22 cellular contexts compared by ENCODE assay signal in the genomic region with DNA sequence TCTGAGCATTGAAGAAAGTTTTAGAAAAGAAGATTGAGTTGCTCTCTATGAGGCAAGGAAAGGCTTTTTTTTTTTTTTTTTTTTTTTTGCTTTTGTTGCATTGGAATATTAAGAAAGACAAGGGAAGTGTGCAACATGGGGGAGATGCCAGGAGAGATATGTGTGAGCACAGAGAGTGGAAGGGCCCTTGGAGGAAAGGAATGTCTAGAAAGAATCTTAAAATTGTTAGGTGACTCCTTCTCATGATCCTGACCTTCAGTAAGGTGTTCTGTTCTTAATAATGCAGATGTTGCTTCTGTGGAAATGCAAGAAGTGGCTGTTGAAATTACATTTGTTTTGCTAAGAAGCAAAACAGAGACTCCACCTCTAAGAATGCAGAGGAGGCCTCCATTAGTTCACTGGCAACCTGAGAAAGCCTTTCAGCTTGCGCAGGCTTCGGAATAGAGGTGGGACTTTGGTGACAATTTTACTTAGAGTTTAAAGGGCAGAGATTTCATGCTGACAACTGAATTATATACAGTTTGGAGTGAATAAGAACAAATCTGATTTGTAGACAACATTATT.
A peak's percentile ranks its signal among the peaks of the same experiment; 100 is the strongest.
DNase-seq lines count a peak whose midpoint lies in the region; ATAC-seq, FAIRE-seq and TF ChIP-seq lines count a peak whose summit lies in the region.
"Had no signal": no experiment of that assay in that cellular context is flagged by ENCODE, and none has a peak within 500 bp of the region (broad histone marks: within the 10 kb centered on the region; RNA-seq: fewer than 3 reads in every experiment).

No MANE protein-coding gene starts in this region.

- H2BK20ac ChIP-seq in H9 (ENCODE audit: low read depth, low read length, poor library complexity, severe bottlenecking), result no peak overlapping the region

- H3T11ph ChIP-seq in H9 (ENCODE audit: low read length), result no peak overlapping the region

- TF ChIP-seq CTCF in H9 (conservative IDR thresholded peaks at IDR 0.05) (no peak), WTC11 (IDR thresholded peaks at IDR 0.05) (no peak), smooth muscle cell (IDR thresholded peaks at IDR 0.05; ENCODE audit: borderline replicate concordance, insufficient read depth, poor library complexity, severe bottlenecking) (no peak), ovary (IDR thresholded peaks at IDR 0.05) (no peak)

- no peak overlapping the region for H3K4me3 ChIP-seq in iPS DF 6.9 (ENCODE audit: low read length)
- no peak overlapping the region for H3K4me3 ChIP-seq in smooth muscle cell
- no peak overlapping the region for H3K4me3 ChIP-seq in ovary
- H3K4me3 ChIP-seq: BLaER1, K562 had no signal

- no peak overlapping the region for H4K8ac ChIP-seq in H9 (replicated peaks; ENCODE audit: insufficient read length, low read depth, low read length)

- H3K23ac ChIP-seq in H9 (ENCODE audit: insufficient read length, low read depth, low read length), result no peak overlapping the region

- H4K91ac ChIP-seq in H9 (ENCODE audit: insufficient read length, low read depth, low read length), result no peak overlapping the region

- H3K27ac Mint-ChIP-seq in H9 (peak overlapping the region; percentile 9 to 78 (median 26); a peak in 5 of 7 replicates), WTC11 (peak overlapping the region; percentile 87)
- H3K27ac Mint-ChIP-seq: CD4-positive, CD25-positive, alpha-beta regulatory T cell had no signal

- H3K9me3 ChIP-seq in H9 (ENCODE audit: control insufficient read depth, low read depth, low read length) (no peaks in the 10 kb centered on the region), iPS DF 6.9 (ENCODE audit: control insufficient read depth, insufficient read depth, low read length) (no peaks in the 10 kb centered on the region), smooth muscle cell (replicated peaks; ENCODE audit: low read depth) (peaks cover 3% of the 10 kb centered on the region), ovary (no peaks in the 10 kb centered on the region)

- no peaks in the 10 kb centered on the region for H3F3A ChIP-seq in smooth muscle cell (ENCODE audit: low read depth)

- no peak overlapping the region for H2AK5ac ChIP-seq in H9 (ENCODE audit: insufficient read length, low read length)

- WGBS in H9 (ENCODE audit: extremely low coverage, insufficient read length, low lambda C conversion rate), result no CpG with 5 or more reads among the region's 2 CpGs
- no CpG with 5 or more reads among the region's 2 CpGs for WGBS in iPS DF 6.9 (ENCODE audit: insufficient coverage, insufficient read length)
- WGBS in smooth muscle cell (ENCODE audit: low lambda C conversion rate), result 77% methylated on average over 2 of the region's 2 CpGs
- WGBS in ovary, 3 donors, result 74 to 93% (median 92%) methylated on average over 2 of the region's 2 CpGs

- H3K4me1 ChIP-seq in H9 (ENCODE audit: insufficient read depth, low read length) (no peaks in the 10 kb centered on the region; the same call in 1 of the 2 replicates), iPS DF 6.9 (ENCODE audit: control insufficient read depth, insufficient read depth, low read length) (peaks cover 2% of the 10 kb centered on the region), smooth muscle cell (ENCODE audit: low read depth) (no peaks in the 10 kb centered on the region), ovary (ENCODE audit: insufficient read depth) (no peaks in the 10 kb centered on the region)
- H3K4me1 ChIP-seq: BLaER1 had no signal

- H3K27ac ChIP-seq in H9 (ENCODE audit: insufficient read length, low read depth, low read length) (no peak overlapping the region), iPS DF 6.9 (ENCODE audit: low read length) (no peak overlapping the region), smooth muscle cell (ENCODE audit: low read depth) (no peak overlapping the region), ovary (no peak overlapping the region)
- H3K27ac ChIP-seq: BLaER1, RWPE1 had no signal

- no peak overlapping the region for H3K18ac ChIP-seq in H9 (ENCODE audit: insufficient read length, low read depth, low read length)

- no peak overlapping the region for H3K14ac ChIP-seq in H9 (ENCODE audit: insufficient read depth, low read length)

- H3K9me3 Mint-ChIP-seq in H9 (peaks cover 2 to 9% of the 10 kb centered on the region in 2 experiments; a peak in 4 of 5 replicates), WTC11 (peaks cover 16% of the 10 kb centered on the region)

- H3K79me2 ChIP-seq in H9 (ENCODE audit: insufficient read depth, low read length) (no peaks in the 10 kb centered on the region), smooth muscle cell (ENCODE audit: low read depth) (no peaks in the 10 kb centered on the region)

- CTCF ChIA-PET in WTC11 (lab: Charles Lee), result no interaction called here

- no peak overlapping the region for H3K56ac ChIP-seq in H9 (ENCODE audit: insufficient read length, low read depth, low read length)

- H3K23me2 ChIP-seq in H9 (ENCODE audit: insufficient read length, low read depth, low read length, poor library complexity, severe bottlenecking), result no peaks in the 10 kb centered on the region

- no peak overlapping the region for H2BK15ac ChIP-seq in H9 (ENCODE audit: low read depth, low read length)

- H4K20me1 ChIP-seq in H9 (ENCODE audit: control insufficient read depth, insufficient read depth, insufficient read length), result no peaks in the 10 kb centered on the region
- no peaks in the 10 kb centered on the region for H4K20me1 ChIP-seq in smooth muscle cell (ENCODE audit: low read depth)
- H4K20me1 ChIP-seq: BLaER1 had no signal

- peak; percentile 74 for ATAC-seq in WTC11
- ATAC-seq: K562, Panc1 had no signal

- intact Hi-C loops in ovary (cut with DNase I), result no loop called here

- H4K5ac ChIP-seq in H9 (ENCODE audit: insufficient read length, low read depth, low read length), result no peak overlapping the region

- H3K4me2 ChIP-seq in H9 (ENCODE audit: insufficient read depth, insufficient read length, low read length), result no peak overlapping the region
- peak overlapping the region; percentile 5 for H3K4me2 ChIP-seq in smooth muscle cell
- H3K4me2 ChIP-seq: BLaER1 had no signal

- TF ChIP-seq POLR2A in GM12891 (IDR thresholded peaks at IDR 0.05; ENCODE audit: low read depth, low read length), result no peak
- TF ChIP-seq POLR2A in ovary (IDR thresholded peaks at IDR 0.05), result no peak

- no peak for DNase-seq in H9
- DNase-seq in WTC11 (ENCODE audit: low spot score), result no peak
- peak; percentile 18 for DNase-seq in iPS DF 6.9 (ENCODE audit: low read depth, low spot score)
- DNase-seq in smooth muscle cell (lab: John Stamatoyannopoulos, UW; ENCODE audit: unreplicated experiment), result no peak
- DNase-seq in GM12891 (ENCODE audit: insufficient read length, low spot score), result no peak
- DNase-seq in NCI-H1105 treated with DMSO at 0.1 percent for 48 hours (lab: John Stamatoyannopoulos, UW), result no peak
- DNase-seq in ovary, result no peak
- DNase-seq: CD4-positive, CD25-positive, alpha-beta regulatory T cell; EL; GDM1; Kasumi-1; NCI-H1092 treated with DMSO at 0.1 percent for 48 hours; NCI-H2029; NCI-H526 treated with DMSO at 0.1 percent for 48 hours; SHP77 had no signal

- no peak for FAIRE-seq in GM12891 (lab: Jason Lieb, UNC)
- FAIRE-seq: GM12892, GM19239, H54, K562 had no signal

- no peak overlapping the region for H2BK120ac ChIP-seq in H9 (ENCODE audit: low read depth, low read length, poor library complexity, severe bottlenecking)

- H3K9ac ChIP-seq in H9 (ENCODE audit: extremely low read depth, insufficient read length, low read length), result no peak overlapping the region
- H3K9ac ChIP-seq in smooth muscle cell (ENCODE audit: low read depth), result no peak overlapping the region
- H3K9ac ChIP-seq: BLaER1 had no signal

- H3K27me3 ChIP-seq in H9 (ENCODE audit: insufficient read depth, low read length) (no peaks in the 10 kb centered on the region), iPS DF 6.9 (ENCODE audit: control insufficient read depth, insufficient read depth, low read length) (no peaks in the 10 kb centered on the region), smooth muscle cell (ENCODE audit: low read depth) (no peaks in the 10 kb centered on the region), ovary (no peaks in the 10 kb centered on the region)
- H3K27me3 ChIP-seq: BLaER1 had no signal

- H2AFZ ChIP-seq in H9 (ENCODE audit: low read length) (no peak overlapping the region), smooth muscle cell (ENCODE audit: low read depth) (no peak overlapping the region)

- no peak overlapping the region for H3K4ac ChIP-seq in H9 (ENCODE audit: low read depth, low read length)

- TF ChIP-seq EP300 in ovary (IDR thresholded peaks at IDR 0.05), result no peak

- H2BK12ac ChIP-seq in H9 (ENCODE audit: insufficient read length, low read depth, low read length), result no peak overlapping the region

- 0 out of 7 replicates have a peak, but pooled peaks cover 0 to 4% (median 3%) of the 10 kb centered on the region in 3 experiments for H3K36me3 Mint-ChIP-seq in H9 (ENCODE audit: insufficient read depth in 1 of 3, low read depth in 3 of 3)
- H3K36me3 Mint-ChIP-seq in WTC11, result peaks cover 4% of the 10 kb centered on the region
- H3K36me3 Mint-ChIP-seq: CD4-positive, CD25-positive, alpha-beta regulatory T cell had no signal

- POLR2A ChIA-PET in WTC11 (lab: Charles Lee), result no interaction called here

- H2BK5ac ChIP-seq in H9 (ENCODE audit: insufficient read length, low read length), result no peak overlapping the region

- H3K4me3 Mint-ChIP-seq in H9, result no peak overlapping the region
- H3K4me3 Mint-ChIP-seq in WTC11, result no peak overlapping the region
- H3K4me3 Mint-ChIP-seq: CD4-positive, CD25-positive, alpha-beta regulatory T cell had no signal

- H3K27me3 Mint-ChIP-seq in H9 (ENCODE audit: low read depth) (no peaks in the 10 kb centered on the region), WTC11 (ENCODE audit: low read depth) (no peaks in the 10 kb centered on the region)
- H3K27me3 Mint-ChIP-seq: CD4-positive, CD25-positive, alpha-beta regulatory T cell had no signal

- H3K4me1 Mint-ChIP-seq in H9 (peaks cover 10 to 11% of the 10 kb centered on the region in 2 experiments), WTC11 (peaks cover 23% of the 10 kb centered on the region)
- H3K4me1 Mint-ChIP-seq: CD4-positive, CD25-positive, alpha-beta regulatory T cell had no signal

- H3K79me1 ChIP-seq in H9 (ENCODE audit: insufficient read depth, low read depth, low read length, poor library complexity, severe bottlenecking), result no peaks in the 10 kb centered on the region

- H3K36me3 ChIP-seq in iPS DF 6.9 (ENCODE audit: control insufficient read depth, insufficient read depth, low read length) (no peaks in the 10 kb centered on the region), smooth muscle cell (ENCODE audit: low read depth) (no peaks in the 10 kb centered on the region), ovary (no peaks in the 10 kb centered on the region)
- H3K36me3 ChIP-seq: BLaER1 had no signal

TF ChIP-seq in WTC11, 78 proteins besides CTCF, POLR2A, EP300 and RAD21:
- TF ChIP-seq ATF1 (CRISPR knock-in tag; IDR thresholded peaks at IDR 0.05) (no peak), ZNF317 (CRISPR knock-in tag; IDR thresholded peaks at IDR 0.05; ENCODE audit: borderline replicate concordance, low read depth) (no peak)

TF ChIP-seq in GM12891, 5 proteins besides CTCF, POLR2A, EP300 and RAD21:
- TF ChIP-seq POU2F2 (IDR thresholded peaks at IDR 0.05; ENCODE audit: low read depth, low read length) (no peak), SPI1 (IDR thresholded peaks at IDR 0.05; ENCODE audit: low read depth, low read length) (no peak), POLR2AphosphoS5 (IDR thresholded peaks at IDR 0.05; ENCODE audit: low read depth, low read length) (no peak), TAF1 (IDR thresholded peaks at IDR 0.05; ENCODE audit: low read depth, low read length) (no peak), PAX5 (IDR thresholded peaks at IDR 0.05; ENCODE audit: insufficient read depth, low read length, severe bottlenecking) (no peak)
